In the genomic region with DNA sequence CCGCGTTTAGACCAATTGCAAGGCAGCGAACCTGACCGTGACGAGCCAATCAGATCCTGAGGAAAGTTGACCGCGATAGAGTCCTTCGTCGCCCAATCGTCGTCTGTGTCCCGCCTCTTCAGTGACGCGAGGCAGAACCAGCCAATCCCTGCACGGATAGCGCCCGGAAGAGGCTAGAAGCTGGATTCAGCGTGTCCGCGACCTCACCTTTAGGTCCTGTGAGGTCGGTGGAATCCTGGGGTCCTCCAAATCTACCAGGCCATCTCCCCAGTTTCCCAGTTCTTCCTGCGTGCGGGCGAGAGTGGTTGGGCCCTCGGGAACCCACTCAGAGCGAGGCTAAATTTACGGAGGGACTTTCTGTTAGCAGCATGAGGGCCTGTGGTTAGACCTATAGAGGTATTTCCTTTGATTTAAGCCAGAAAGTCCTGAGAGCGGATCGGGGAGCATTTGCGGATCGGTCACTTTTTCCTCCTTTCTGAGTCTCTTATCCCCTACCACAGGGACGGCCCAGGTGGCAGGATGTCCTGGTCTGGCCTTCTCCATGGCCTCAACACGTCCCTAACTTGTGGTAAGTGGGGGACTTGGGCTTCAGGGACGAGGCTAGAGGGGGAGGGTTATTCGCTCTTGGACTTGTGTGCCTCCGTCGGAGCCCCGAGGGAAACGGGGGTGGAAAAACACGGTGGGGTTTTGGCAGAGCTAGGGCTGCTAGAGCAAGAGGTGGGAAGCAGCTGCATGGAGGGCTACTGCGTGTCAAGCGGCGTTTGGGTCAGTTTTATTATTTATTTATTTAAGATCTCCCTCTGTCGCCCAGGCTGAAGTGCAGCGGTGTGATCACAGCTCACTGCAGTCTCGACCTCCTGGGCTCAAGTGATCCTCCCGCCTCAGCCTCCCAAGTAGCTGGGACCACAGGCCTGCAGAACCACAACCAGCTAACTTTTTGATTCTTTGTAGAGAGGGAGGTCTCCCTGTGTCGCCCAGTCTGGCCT, we compare ENCODE assay signal across 8 cellular contexts. TPM values are rescaled to one million over a fixed set of nuclear protein-coding genes. Genes with fewer than 3 reads are reported as not detected.
A peak's percentile ranks its signal among the peaks of the same experiment; 100 is the strongest.
DNase-seq lines count a peak whose midpoint lies in the region; ATAC-seq and TF ChIP-seq lines count a peak whose summit lies in the region.

A gene (plus strand): TSS at position 169 of the 986 bp plus-strand sequence. CDS start 351 bp downstream, at position 520.

- H3K27me3 Mint-ChIP-seq in CD8-positive, alpha-beta T cell (ENCODE audit: low read depth), result no peaks in the 10 kb centered on the region
- no peaks in the 10 kb centered on the region for H3K27me3 Mint-ChIP-seq in activated CD4-positive, alpha-beta memory T cell treated with anti-CD3 and anti-CD28 coated beads, Interleukin-2, amount 10 ng/mL, durations not matched to agents 7 days and 5 days
- peaks cover 3% of the 10 kb centered on the region for H3K27me3 Mint-ChIP-seq in endodermal cell (ENCODE audit: insufficient read depth)

- H3K27me3 ChIP-seq in CD8-positive, alpha-beta T cell (ENCODE audit: insufficient read depth, low read length), result no peaks in the 10 kb centered on the region
- H3K27me3 ChIP-seq in endodermal cell (ENCODE audit: control insufficient read depth, insufficient read depth, low read length, poor library complexity, severe bottlenecking), result no peaks in the 10 kb centered on the region
- no peaks in the 10 kb centered on the region for H3K27me3 ChIP-seq in mesenchymal stem cell (ENCODE audit: control insufficient read depth in 1 of 2, insufficient read depth in 1 of 2, low read length in 2 of 2)

- H3K14ac ChIP-seq in mesenchymal stem cell (ENCODE audit: low read length in 2 of 2), result peak within 1 kb of the TSS in 1 of 2 experiments; percentile 50

- peak within 1 kb of the TSS; percentile 100 for H3K27ac Mint-ChIP-seq in CD8-positive, alpha-beta T cell
- peak within 1 kb of the TSS; percentile 92 for H3K27ac Mint-ChIP-seq in activated CD4-positive, alpha-beta memory T cell treated with anti-CD3 and anti-CD28 coated beads, Interleukin-2, amount 10 ng/mL, durations not matched to agents 7 days and 5 days
- H3K27ac Mint-ChIP-seq in endodermal cell, result peak within 1 kb of the TSS; percentile 99

- peaks cover 31% of the 10 kb centered on the region for H3K79me1 ChIP-seq in mesenchymal stem cell (replicated peaks; ENCODE audit: low read length, poor library complexity, severe bottlenecking)

- peaks cover 41% of the 10 kb centered on the region for H3K36me3 Mint-ChIP-seq in CD8-positive, alpha-beta T cell
- H3K36me3 Mint-ChIP-seq in activated CD4-positive, alpha-beta memory T cell treated with anti-CD3 and anti-CD28 coated beads, Interleukin-2, amount 10 ng/mL, durations not matched to agents 7 days and 5 days (ENCODE audit: low read depth), result peaks cover 29% of the 10 kb centered on the region
- peaks cover 48% of the 10 kb centered on the region for H3K36me3 Mint-ChIP-seq in endodermal cell (ENCODE audit: low read depth)

- H3K4me1 Mint-ChIP-seq in CD8-positive, alpha-beta T cell (ENCODE audit: low read depth), result peaks cover 37% of the 10 kb centered on the region
- H3K4me1 Mint-ChIP-seq in activated CD4-positive, alpha-beta memory T cell treated with anti-CD3 and anti-CD28 coated beads, Interleukin-2, amount 10 ng/mL, durations not matched to agents 7 days and 5 days, result peaks cover 51% of the 10 kb centered on the region
- peaks cover 9% of the 10 kb centered on the region for H3K4me1 Mint-ChIP-seq in endodermal cell

- H3K9me3 ChIP-seq in CD8-positive, alpha-beta T cell (ENCODE audit: low read length), result peaks cover 4% of the 10 kb centered on the region
- H3K9me3 ChIP-seq in endodermal cell (ENCODE audit: control insufficient read depth, low read length) (peaks cover 38% of the 10 kb centered on the region), mesenchymal stem cell (ENCODE audit: control insufficient read depth, low read length) (no peaks in the 10 kb centered on the region)

- peak within 1 kb of the TSS; percentile 85 for H3K27ac ChIP-seq in CD8-positive, alpha-beta T cell (ENCODE audit: low read depth, low read length)
- H3K27ac ChIP-seq in endodermal cell (ENCODE audit: low read depth, low read length) (peak within 1 kb of the TSS; percentile 92), mesenchymal stem cell (ENCODE audit: low read length, poor library complexity, severe bottlenecking) (peak within 1 kb of the TSS; percentile 97)

- WGBS in endodermal cell (ENCODE audit: insufficient coverage in 1 of 2, insufficient read length in 1 of 2), 2 experiments, result 7% methylated on average over 30 to 48 of the region's 48 CpGs
- 5% methylated on average over 41 of the region's 48 CpGs for WGBS in mesenchymal stem cell

- no peak for TF ChIP-seq CTCF in CD8-positive, alpha-beta T cell (IDR thresholded peaks at IDR 0.05)
- TF ChIP-seq CTCF in endodermal cell (conservative IDR thresholded peaks at IDR 0.05), result no peak

- H4K8ac ChIP-seq in mesenchymal stem cell (ENCODE audit: low read length), result peak within 1 kb of the TSS; percentile 95

- POLR2A ChIA-PET in CD8-positive, alpha-beta T cell (lab: Charles Lee), result interaction anchor here (0.6 to 1.4 kb wide), 11 partner anchors 30 to 556 kb away, joined by 3 to 9 read pairs (median 3); a partner anchor contains a TSS
- POLR2A ChIA-PET in activated CD4-positive, alpha-beta memory T cell treated with anti-CD3 and anti-CD28 coated beads, Interleukin-2, amount 10 ng/mL, durations not matched to agents 7 days and 5 days (lab: Charles Lee), result interaction anchor here (0.9 to 2.9 kb wide), 21 partner anchors 9 to 556 kb away, joined by 3 to 22 read pairs (median 4); a partner anchor contains a TSS

- H3K4me3 ChIP-seq in CD8-positive, alpha-beta T cell (ENCODE audit: low read depth, low read length), result peak within 1 kb of the TSS; percentile 81
- peak within 1 kb of the TSS; percentile 100 for H3K4me3 ChIP-seq in endodermal cell (ENCODE audit: low read length)
- H3K4me3 ChIP-seq in mesenchymal stem cell (ENCODE audit: insufficient read depth in 1 of 2, low read depth in 1 of 2, low read length in 2 of 2), result peak within 1 kb of the TSS; percentile 80 to 89

- H3K4me2 ChIP-seq in mesenchymal stem cell (ENCODE audit: low read length, poor library complexity, severe bottlenecking), result peak within 1 kb of the TSS; percentile 97

- peak within 1 kb of the TSS in 1 of 2 experiments; percentile 21 for H2BK12ac ChIP-seq in mesenchymal stem cell (ENCODE audit: low read length in 2 of 2)

- H2BK15ac ChIP-seq in mesenchymal stem cell (ENCODE audit: low read depth, poor library complexity, severe bottlenecking), result peak within 1 kb of the TSS; percentile 71

- peak within 1 kb of the TSS; percentile 85 to 89 for H3K4ac ChIP-seq in mesenchymal stem cell (ENCODE audit: low read depth in 1 of 2, low read length in 2 of 2)

- peak within 1 kb of the TSS; percentile 75 for H4K91ac ChIP-seq in mesenchymal stem cell (ENCODE audit: low read length)

- DNase-seq in CD8-positive, alpha-beta T cell, result peak in 6 of 7 experiments; percentile 95 to 99 (median 96)
- DNase-seq in NCI-H774 (lab: John Stamatoyannopoulos, UW), result peak; percentile 98
- DNase-seq in activated CD4-positive, alpha-beta memory T cell treated with anti-CD3 and anti-CD28 coated beads, Interleukin-2, amount 10 ng/mL, durations not matched to agents 7 days and 5 days, result peak; percentile 99
- peak; percentile 99 for DNase-seq in endodermal cell
- peak; percentile 99 for DNase-seq in mesenchymal stem cell
- DNase-seq in stimulated activated CD8-positive, alpha-beta memory T cell treated with anti-CD3 and anti-CD28 coated beads, Interleukin-15, amount 100 ng/mL, for 1 hour (ENCODE audit: low read depth), result peak; percentile 96

- H2AK5ac ChIP-seq in mesenchymal stem cell (ENCODE audit: low read length, severe bottlenecking), result peak within 1 kb of the TSS; percentile 33

- CTCF ChIA-PET in CD8-positive, alpha-beta T cell (lab: Charles Lee), result interaction anchor here (0.6 to 6.0 kb wide), 32 partner anchors 8 to 527 kb away, joined by 3 to 36 read pairs (median 4); a partner anchor contains a TSS
- CTCF ChIA-PET in activated CD4-positive, alpha-beta memory T cell treated with anti-CD3 and anti-CD28 coated beads, Interleukin-2, amount 10 ng/mL, durations not matched to agents 7 days and 5 days (lab: Charles Lee), result interaction anchor here (0.6 to 4.6 kb wide), 69 partner anchors 9 to 1039 kb away, joined by 3 to 62 read pairs (median 6); a partner anchor contains a TSS

- H3K18ac ChIP-seq in mesenchymal stem cell (ENCODE audit: low read depth in 1 of 2, low read length in 2 of 2), result peak within 1 kb of the TSS; percentile 75 to 91

- peak within 1 kb of the TSS; percentile 30 for H2BK120ac ChIP-seq in mesenchymal stem cell (ENCODE audit: low read depth, low read length)

- no peaks in the 10 kb centered on the region for H3K36me3 ChIP-seq in CD8-positive, alpha-beta T cell (ENCODE audit: insufficient read depth, low read length)
- H3K36me3 ChIP-seq in endodermal cell (ENCODE audit: control insufficient read depth, insufficient read depth, low read length) (peaks cover 35% of the 10 kb centered on the region), mesenchymal stem cell (ENCODE audit: control insufficient read depth in 1 of 2, insufficient read depth in 2 of 2, low read depth in 1 of 2, low read length in 2 of 2) (peaks cover 24 to 31% of the 10 kb centered on the region in 2 experiments)

- H3K9me3 Mint-ChIP-seq in CD8-positive, alpha-beta T cell, result no peaks in the 10 kb centered on the region
- no peaks in the 10 kb centered on the region for H3K9me3 Mint-ChIP-seq in activated CD4-positive, alpha-beta memory T cell treated with anti-CD3 and anti-CD28 coated beads, Interleukin-2, amount 10 ng/mL, durations not matched to agents 7 days and 5 days
- H3K9me3 Mint-ChIP-seq in endodermal cell, result peaks cover 35% of the 10 kb centered on the region

- intact Hi-C loops in CD8-positive, alpha-beta T cell (cut with DNase I, micrococcal nuclease), result loop anchor here (1.0 to 10.0 kb wide), 16 partner anchors 32 to 595 kb away; a partner anchor contains a TSS

- peak within 1 kb of the TSS; percentile 81 for H2BK5ac ChIP-seq in mesenchymal stem cell (ENCODE audit: low read depth, low read length, poor library complexity, severe bottlenecking)

- peak within 1 kb of the TSS; percentile 89 for H2AFZ ChIP-seq in mesenchymal stem cell (ENCODE audit: low read depth, low read length)

- no peak within 1 kb of the TSS for H3K23ac ChIP-seq in mesenchymal stem cell (ENCODE audit: low read length in 2 of 2)

- H3K4me1 ChIP-seq in CD8-positive, alpha-beta T cell (ENCODE audit: insufficient read depth, low read length), result peaks cover 22% of the 10 kb centered on the region
- H3K4me1 ChIP-seq in endodermal cell (ENCODE audit: control insufficient read depth, insufficient read depth, low read length), result no peaks in the 10 kb centered on the region
- H3K4me1 ChIP-seq in mesenchymal stem cell (ENCODE audit: control insufficient read depth, insufficient read depth, low read depth, low read length), result peaks cover 10% of the 10 kb centered on the region

- H3K9ac ChIP-seq in endodermal cell (ENCODE audit: extremely low read depth, low read length, poor library complexity, severe bottlenecking) (peak within 1 kb of the TSS; percentile 93), mesenchymal stem cell (ENCODE audit: low read length) (peak within 1 kb of the TSS; percentile 95)

- H3K4me3 Mint-ChIP-seq in CD8-positive, alpha-beta T cell, result peak within 1 kb of the TSS; percentile 97
- H3K4me3 Mint-ChIP-seq in activated CD4-positive, alpha-beta memory T cell treated with anti-CD3 and anti-CD28 coated beads, Interleukin-2, amount 10 ng/mL, durations not matched to agents 7 days and 5 days, result peak within 1 kb of the TSS; percentile 93
- H3K4me3 Mint-ChIP-seq in endodermal cell, result peak within 1 kb of the TSS; percentile 97

- peak; percentile 92 for ATAC-seq in CD8-positive, alpha-beta T cell
- ATAC-seq in GM19372 (IDR thresholded peaks at IDR 0.05; ENCODE audit: low read depth, unreplicated experiment), result peak; percentile 92
- ATAC-seq in HG03521 (IDR thresholded peaks at IDR 0.05; ENCODE audit: unreplicated experiment), result peak; percentile 91

RNA-seq across cellular contexts. Expression of the gene that starts here (rescaled TPM):
- total RNA-seq in CD8-positive, alpha-beta T cell, result 10 to 100 TPM; 14.4 to 15.7 TPM
- 10 to 100 TPM; 44.6 to 48.5 TPM for total RNA-seq in activated CD4-positive, alpha-beta memory T cell treated with anti-CD3 and anti-CD28 coated beads, Interleukin-2, amount 10 ng/mL, durations not matched to agents 7 days and 5 days
- total RNA-seq in endodermal cell, result 10 to 100 TPM; 37.5 to 38.3 TPM
- 28.6 TPM for polyA plus RNA-seq in endodermal cell (2013, experiment 1 of 2)
- 30.0 TPM for polyA plus RNA-seq in endodermal cell (2013, experiment 2 of 2)
- 48.5 TPM for polyA plus RNA-seq in mesenchymal stem cell (2013, experiment 1 of 2)
- polyA plus RNA-seq in mesenchymal stem cell (2013, experiment 2 of 2), result 46.2 TPM

Comparison
In these comparisons a context has a peak if more than half of its experiments do, and no peak if none do; other contexts are left out.
1. Peak in every context shown above with its lines: DNase-seq, ATAC-seq, H3K4me3 ChIP-seq and H3K27ac ChIP-seq.